In the genomic region with DNA sequence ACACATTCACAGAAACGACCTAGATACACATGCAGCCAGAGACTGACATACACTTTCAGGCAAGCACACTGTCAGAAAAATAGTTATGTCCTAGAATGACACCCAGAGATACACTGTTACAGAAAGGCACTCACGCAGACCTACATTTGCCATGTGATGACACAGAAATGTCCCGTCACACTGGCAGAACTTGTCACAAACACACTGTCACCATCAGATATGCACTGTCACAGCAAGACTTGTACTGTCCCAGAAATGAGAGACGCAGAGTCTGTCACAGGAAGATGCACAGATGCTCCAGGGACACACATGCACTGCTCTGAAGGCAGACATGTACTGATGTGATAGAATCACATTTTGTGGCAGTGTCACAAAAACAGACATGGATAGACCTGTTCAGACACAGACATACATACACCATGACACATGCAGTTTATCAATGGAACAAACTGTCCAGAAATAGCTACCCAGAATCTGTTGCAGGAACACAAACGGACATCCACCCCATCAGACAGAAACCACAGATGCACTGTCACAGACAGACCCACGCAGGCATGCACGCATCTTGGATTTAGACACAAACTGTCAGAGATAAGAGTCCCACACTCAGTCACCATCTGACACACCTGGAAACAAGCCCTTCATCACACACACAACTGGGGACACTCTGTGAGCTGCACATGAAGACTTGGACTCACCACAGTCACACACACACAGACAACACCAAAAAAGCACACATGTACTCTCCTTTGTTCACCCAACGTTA, we compare ENCODE assay signal across 9 cellular contexts. TPM values are rescaled to one million over a fixed set of nuclear protein-coding genes. Genes with fewer than 3 reads are reported as not detected.
DNase-seq lines count a peak whose midpoint lies in the region; ATAC-seq and TF ChIP-seq lines count a peak whose summit lies in the region.
"Had no signal": no experiment of that assay in that cellular context is flagged by ENCODE, and none has a peak within 500 bp of the region (broad histone marks: within the 10 kb centered on the region; RNA-seq: fewer than 3 reads in every experiment).

No MANE protein-coding gene starts in this region.

- no peak for TF ChIP-seq EP300 in esophagus muscularis mucosa (IDR thresholded peaks at IDR 0.05)

- DNase-seq in GM23248 (no peak), esophagus muscularis mucosa (ENCODE audit: extremely low spot score) (no peak), spleen (no peak), D341Med (ENCODE audit: low spot score) (no peak), NCI-H2029 treated with DMSO at 0.1 percent for 48 hours (lab: John Stamatoyannopoulos, UW) (no peak)
- DNase-seq: SW 1271 had no signal

- TF ChIP-seq POLR2A in Raji (IDR thresholded peaks at IDR 0.05; ENCODE audit: insufficient read depth, low read depth, low read length) (0 out of 2 replicates have a peak, but pooled peaks have one; percentile 11), esophagus muscularis mucosa (IDR thresholded peaks at IDR 0.05; ENCODE audit: low read depth) (no peak), spleen (IDR thresholded peaks at IDR 0.05) (no peak)

- H3K79me2 ChIP-seq in GM23248 (ENCODE audit: insufficient read depth): no peaks in the 10 kb centered on the region

- H3K9me2 ChIP-seq in GM23248 (ENCODE audit: insufficient read depth): no peaks in the 10 kb centered on the region

- H3K9me3 ChIP-seq in GM23248 (ENCODE audit: low read depth) (no peaks in the 10 kb centered on the region), esophagus muscularis mucosa (no peaks in the 10 kb centered on the region), spleen (no peaks in the 10 kb centered on the region)

- no peaks in the 10 kb centered on the region for H3K36me3 ChIP-seq in GM23248 (ENCODE audit: low read depth)
- peaks cover 9 to 37% (median 34%) of the 10 kb centered on the region in 4 donors for H3K36me3 ChIP-seq in esophagus muscularis mucosa
- H3K36me3 ChIP-seq in spleen: peaks cover 0 to 53% (median 21%) of the 10 kb centered on the region in 6 donors

- intact Hi-C loops in esophagus muscularis mucosa (cut with DNase I): no loop called here
- intact Hi-C loops in spleen (cut with DNase I; ENCODE audit: low total_unique reads): no loop called here

- in situ Hi-C loops in GM23248 (cut with MboI): loop anchor here (25.0 kb wide), 1 partner anchor 258 kb away; no protein-coding TSS in a partner anchor

- 38 to 43% methylated on average over 6 to 8 of the region's 8 CpGs for WGBS in GM23248 (ENCODE audit: low coverage in 1 of 2, low lambda C conversion rate in 2 of 2, missing lambda C conversion rate in 2 of 2), 2 experiments
- WGBS in esophagus muscularis mucosa: 52% methylated on average over 7 of the region's 8 CpGs
- WGBS in spleen, 5 donors: 24 to 49% (median 34%) methylated on average over 7 to 8 of the region's 8 CpGs

- H3K4me1 ChIP-seq in GM23248 (ENCODE audit: insufficient read depth) (peaks cover 12% of the 10 kb centered on the region; the same call in 1 of the 2 replicates), esophagus muscularis mucosa (peaks cover 3 to 32% (median 28%) of the 10 kb centered on the region in 4 donors), spleen (peaks cover 0 to 59% (median 35%) of the 10 kb centered on the region in 6 donors)

- no peaks in the 10 kb centered on the region for H3K27me3 ChIP-seq in GM23248 (replicated peaks; ENCODE audit: insufficient read depth)
- no peaks in the 10 kb centered on the region for H3K27me3 ChIP-seq in esophagus muscularis mucosa
- H3K27me3 ChIP-seq in spleen (replicated peaks in 1 of 7): no peaks in the 10 kb centered on the region

- no peaks in the 10 kb centered on the region for H4K20me1 ChIP-seq in GM23248 (ENCODE audit: insufficient read depth)

- H3K4me2 ChIP-seq in GM23248 (ENCODE audit: unreplicated experiment): no peak overlapping the region

- no peak overlapping the region for H2AFZ ChIP-seq in GM23248

- H3F3A ChIP-seq in GM23248 (ENCODE audit: insufficient read depth): peaks cover 27% of the 10 kb centered on the region

- H3K9ac ChIP-seq in GM23248: no peak overlapping the region

- ATAC-seq in HG02938 (IDR thresholded peaks at IDR 0.05; ENCODE audit: unreplicated experiment): no peak
- ATAC-seq in HG02884 (IDR thresholded peaks at IDR 0.05; ENCODE audit: unreplicated experiment): no peak

- TF ChIP-seq CTCF in esophagus muscularis mucosa (IDR thresholded peaks at IDR 0.05) (no peak), spleen (IDR thresholded peaks at IDR 0.05 in 8 of 11, conservative IDR thresholded peaks at IDR 0.05 in 3 of 11) (no peak)

- H3K4me3 ChIP-seq in GM23248: no peak overlapping the region
- no peak overlapping the region for H3K4me3 ChIP-seq in esophagus muscularis mucosa
- H3K4me3 ChIP-seq in spleen: peak overlapping the region in 7 of 8 donors; percentile 55 to 91 (median 69)

- H3K27ac ChIP-seq in GM23248 (peak overlapping the region; percentile 38; the same call in 1 of the 2 replicates), esophagus muscularis mucosa (replicated peaks in 1 of 4) (peak overlapping the region; percentile 82 to 92 (median 86)), spleen (peak overlapping the region in 7 of 8 donors; percentile 82 to 95 (median 93))

RNA-seq across cellular contexts. Expression of gene PIM2, which starts 1.3 kb away (rescaled TPM):
- 4.6 and 5.6 TPM in 2 replicates for total RNA-seq in GM23248 (2014; rRNA removed; shearing (Covaris generic))
- polyA plus RNA-seq in GM23248 (2016; fragmentation: Nextera tagmentation; extraction: Ambion mirVana) (4.4 and 4.5 TPM in 2 replicates), spleen (10 to 100 TPM; 54.2 to 86.6 (median 62.4) TPM)
- total RNA-seq in esophagus muscularis mucosa (10 to 100 TPM in 1 of 4 donors, 1 to 10 TPM in 3; 3.3 to 11.4 (median 7.3) TPM), spleen (100 to 1,000 TPM in 6 of 7 donors, 10 to 100 TPM in 1; 89.1 to 220 (median 159) TPM)

RNA-seq across cellular contexts. Expression of gene SLC35A2, which starts 8.7 kb away (rescaled TPM):
- total RNA-seq in GM23248 (2014; rRNA removed; shearing (Covaris generic)): 23.6 and 29.1 TPM in 2 replicates
- polyA plus RNA-seq in GM23248 (2016; fragmentation: Nextera tagmentation; extraction: Ambion mirVana) (54.6 and 55.5 TPM in 2 replicates), spleen (1 to 10 TPM; 6.2 to 8.7 (median 8.3) TPM)
- total RNA-seq in esophagus muscularis mucosa (10 to 100 TPM in 2 of 4 donors, 1 to 10 TPM in 2; 7.3 to 13.4 (median 10.0) TPM), spleen (10 to 100 TPM; 15.0 to 20.8 (median 17.4) TPM)

RNA-seq across cellular contexts. Expression of gene PQBP1, which starts 22.4 kb away (rescaled TPM):
- total RNA-seq in GM23248 (2014; rRNA removed; shearing (Covaris generic)): 18.1 and 30.3 TPM in 2 replicates
- 45.4 and 49.7 TPM in 2 replicates for polyA plus RNA-seq in GM23248 (2016; fragmentation: Nextera tagmentation; extraction: Ambion mirVana)
- 10 to 100 TPM; 53.6 to 81.3 (median 72.0) TPM for total RNA-seq in esophagus muscularis mucosa
- total RNA-seq in spleen: 10 to 100 TPM; 53.5 to 73.6 (median 68.6) TPM
- polyA plus RNA-seq in spleen: 10 to 100 TPM; 83.8 to 97.3 (median 92.9) TPM

RNA-seq across cellular contexts. Expression of gene TIMM17B, which starts 22.6 kb away (rescaled TPM):
- 17.8 and 26.7 TPM in 2 replicates for total RNA-seq in GM23248 (2014; rRNA removed; shearing (Covaris generic))
- polyA plus RNA-seq in GM23248 (2016; fragmentation: Nextera tagmentation; extraction: Ambion mirVana) (44.7 and 48.4 TPM in 2 replicates), spleen (10 to 100 TPM; 54.9 to 68.8 (median 59.1) TPM)
- total RNA-seq in esophagus muscularis mucosa (10 to 100 TPM; 36.1 to 59.6 (median 51.1) TPM), spleen (10 to 100 TPM; 29.3 to 50.0 (median 38.2) TPM)

RNA-seq across cellular contexts. Expression of gene OTUD5, which starts 37.3 kb away (rescaled TPM):
- 43.4 and 44.9 TPM in 2 replicates for total RNA-seq in GM23248 (2014; rRNA removed; shearing (Covaris generic))
- polyA plus RNA-seq in GM23248 (2016; fragmentation: Nextera tagmentation; extraction: Ambion mirVana) (27.0 and 30.9 TPM in 2 replicates), spleen (10 to 100 TPM; 29.6 to 53.2 (median 46.6) TPM)
- total RNA-seq in esophagus muscularis mucosa (10 to 100 TPM; 39.9 to 53.9 (median 48.5) TPM), spleen (10 to 100 TPM; 47.2 to 65.8 (median 58.5) TPM)

Comparison
In these comparisons a context has a peak if more than half of its experiments do, and no peak if none do; other contexts are left out.
1. H3K27ac ChIP-seq: peak in every context shown above with its lines; median percentile 93 in spleen; 86 in esophagus muscularis mucosa; 38 in GM23248.
2. H3K4me3 ChIP-seq: peak in spleen (7 of 8); none in GM23248 (single experiment) and esophagus muscularis mucosa (0 of 4).
3. RNA of gene PIM2, which starts 1.3 kb away (total RNA-seq): 89.1 to 220 TPM in spleen; 3.3 to 11.4 TPM in esophagus muscularis mucosa and 4.6 to 5.6 TPM in GM23248; every median in the first group is over 4 times any median in the second.